ENCODE assay signal across 7 cellular contexts in genomic region chr19:18496167-18496979, GRCh38. TPM values are rescaled to one million over a fixed set of nuclear protein-coding genes. Genes with fewer than 3 reads are reported as not detected.
DNase-seq lines count a peak whose midpoint lies in the region; ATAC-seq and TF ChIP-seq lines count a peak whose summit lies in the region.

No MANE protein-coding gene starts in this region.

- no peak overlapping the region for H3K27ac ChIP-seq in neural progenitor cell

- H2AFZ ChIP-seq in neural progenitor cell (replicated peaks): no peak overlapping the region

- no peaks in the 10 kb centered on the region for H3K36me3 Mint-ChIP-seq in neural progenitor cell

- H3K79me2 ChIP-seq in neural progenitor cell (ENCODE audit: low read depth): peaks cover 35% of the 10 kb centered on the region

- no peaks in the 10 kb centered on the region for H3K9me3 Mint-ChIP-seq in neural progenitor cell

- H3K4me1 Mint-ChIP-seq in neural progenitor cell: peaks cover 32% of the 10 kb centered on the region

- H3K27ac Mint-ChIP-seq in neural progenitor cell: no peak overlapping the region

- H3F3A ChIP-seq in neural progenitor cell (ENCODE audit: low read depth): no peaks in the 10 kb centered on the region

- H3K4me1 ChIP-seq in neural progenitor cell: peaks cover 5% of the 10 kb centered on the region

- peaks cover 93% of the 10 kb centered on the region for H4K20me1 ChIP-seq in neural progenitor cell (ENCODE audit: low read depth)

- no peak for ATAC-seq in HG03045 (IDR thresholded peaks at IDR 0.05; ENCODE audit: unreplicated experiment)

- no peak overlapping the region for H3K4me3 Mint-ChIP-seq in neural progenitor cell

- DNase-seq in GM20000 (ENCODE audit: low spot score) (peak; percentile 54), NOMO-1 treated with dmso at 0.1 percent for 144 hours (lab: John Stamatoyannopoulos, UW; ENCODE audit: unreplicated experiment) (peak; percentile 10), kidney epithelial cell (ENCODE audit: low read depth) (peak; percentile 26), neural progenitor cell (ENCODE audit: low spot score) (no peak)
- peak; percentile 47 to 50 for DNase-seq in activated T-helper 1 cell treated with anti-CD3 and anti-CD28 coated beads, Interleukin-2, amount 50 U/mL, for 16 hours (ENCODE audit: low read depth in 1 of 2, low spot score in 1 of 2)
- DNase-seq in stimulated activated naive CD4-positive, alpha-beta T cell treated with Interleukin-2 at 50 U/mL for 16 hours (lab: John Stamatoyannopoulos, UW): peak; percentile 58

- no peaks in the 10 kb centered on the region for H3K27me3 ChIP-seq in kidney epithelial cell (ENCODE audit: control insufficient read depth, insufficient read depth, low read length)
- no peaks in the 10 kb centered on the region for H3K27me3 ChIP-seq in neural progenitor cell

- H3K36me3 ChIP-seq in kidney epithelial cell (ENCODE audit: control insufficient read depth, insufficient read depth, low read length) (no peaks in the 10 kb centered on the region), neural progenitor cell (no peaks in the 10 kb centered on the region)

- no peaks in the 10 kb centered on the region for H3K9me3 ChIP-seq in neural progenitor cell (ENCODE audit: low read depth)

- H3K4me3 ChIP-seq in kidney epithelial cell (ENCODE audit: low read depth, low read length): no peak overlapping the region
- H3K4me3 ChIP-seq in neural progenitor cell: no peak overlapping the region

- no peak overlapping the region for H3K4me2 ChIP-seq in neural progenitor cell

- H3K9ac ChIP-seq in neural progenitor cell: no peak overlapping the region

- peaks cover under 1% of the 10 kb centered on the region for H3K27me3 Mint-ChIP-seq in neural progenitor cell (ENCODE audit: insufficient read depth, low read depth)

- TF ChIP-seq CTCF in GM20000 (IDR thresholded peaks at IDR 0.05; ENCODE audit: extremely low read depth, missing control alignments): no peak
- TF ChIP-seq CTCF in kidney epithelial cell (IDR thresholded peaks at IDR 0.05; ENCODE audit: insufficient read depth, low read length, poor library complexity, severe bottlenecking): peak; percentile 24
- no peak for TF ChIP-seq CTCF in neural progenitor cell (IDR thresholded peaks at IDR 0.05)

RNA-seq across cellular contexts. Expression of gene ELL, which starts 25.5 kb away (rescaled TPM):
- total RNA-seq in kidney epithelial cell (12.7 and 13.1 TPM in 2 replicates), neural progenitor cell (ENCODE audit: low replicate concordance) (2.9 and 9.8 TPM in 2 replicates)

RNA-seq across cellular contexts. Expression of gene FKBP8, which starts 47.0 kb away (rescaled TPM):
- total RNA-seq in kidney epithelial cell (253 and 291 TPM in 2 replicates), neural progenitor cell (ENCODE audit: low replicate concordance) (115 and 418 TPM in 2 replicates)

RNA-seq across cellular contexts. Expression of gene ISYNA1, which starts 58.4 kb away (rescaled TPM):
- total RNA-seq in kidney epithelial cell: 53.9 and 59.5 TPM in 2 replicates
- 81.7 and 203 TPM in 2 replicates for total RNA-seq in neural progenitor cell (ENCODE audit: low replicate concordance)
